Comparison of ENCODE assay signal across 9 cellular contexts in the genomic region with DNA sequence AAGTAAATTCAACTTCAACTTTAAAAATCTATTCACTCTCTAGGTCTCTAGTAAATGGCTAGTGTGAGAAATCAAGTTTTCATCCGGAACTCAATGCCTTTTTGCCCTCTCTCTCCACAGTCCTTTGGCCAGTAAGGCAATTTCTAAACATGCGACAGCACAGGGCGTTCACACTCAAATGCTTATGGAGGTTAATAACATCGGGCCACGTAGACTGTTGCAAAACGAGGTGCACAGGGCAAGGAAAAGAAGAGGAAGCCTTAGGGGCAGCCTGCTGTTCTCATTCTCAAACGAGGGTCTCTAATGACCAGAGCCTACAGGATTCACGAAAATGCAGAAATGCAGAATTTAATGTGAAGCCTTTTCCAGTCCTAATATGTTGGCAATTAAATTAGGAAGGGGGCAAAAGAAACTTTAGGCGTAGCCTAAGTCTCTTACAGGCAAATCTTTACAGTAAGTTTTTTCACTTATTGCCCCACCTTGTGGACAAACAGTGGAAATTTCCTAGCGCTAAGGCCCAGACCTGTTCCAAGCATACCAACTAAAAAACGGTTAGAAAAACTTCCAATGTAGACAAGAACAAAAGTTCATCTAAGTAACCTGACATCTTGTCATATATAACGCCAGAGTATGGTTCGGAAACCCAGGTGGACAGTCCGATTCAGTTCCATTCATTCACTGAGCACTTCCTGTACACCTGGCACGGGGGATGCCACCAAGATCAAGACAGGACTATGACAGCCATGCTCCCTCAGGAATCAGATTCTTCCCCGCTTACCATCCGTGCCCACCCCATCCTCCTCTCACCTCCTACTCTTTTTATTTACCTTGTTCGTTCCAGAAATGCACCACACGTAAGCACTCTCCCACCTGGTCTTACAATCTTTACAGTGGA. TPM values are rescaled to one million over a fixed set of nuclear protein-coding genes. Genes with fewer than 3 reads are reported as not detected.
A peak's percentile ranks its signal among the peaks of the same experiment; 100 is the strongest.
DNase-seq lines count a peak whose midpoint lies in the region; ATAC-seq and TF ChIP-seq lines count a peak whose summit lies in the region.
"Had no signal": no experiment of that assay in that cellular context is flagged by ENCODE, and none has a peak within 500 bp of the region (broad histone marks: within the 10 kb centered on the region; RNA-seq: fewer than 3 reads in every experiment).

No MANE protein-coding gene starts in this region.

- DNase-seq in DND-41, result peak; percentile 10
- DNase-seq in HT1080 (ENCODE audit: low read depth), result peak; percentile 65
- DNase-seq in SK-N-DZ (ENCODE audit: low spot score), result peak; percentile 66
- DNase-seq in endothelial cell (ENCODE audit: low spot score), result peak; percentile 11
- no peak for DNase-seq in NCI-H1436 treated with DMSO at 0.1 percent for 48 hours (lab: John Stamatoyannopoulos, UW)

- H3K36me3 ChIP-seq in DND-41 (ENCODE audit: insufficient read depth, low read length) (no peaks in the 10 kb centered on the region), mucosa of stomach (ENCODE audit: control insufficient read depth, insufficient read depth, low read length) (no peaks in the 10 kb centered on the region)

- no peaks in the 10 kb centered on the region for H4K20me1 ChIP-seq in DND-41 (ENCODE audit: insufficient read depth, low read length)

- peaks cover 2% of the 10 kb centered on the region for H3K27me3 Mint-ChIP-seq in endothelial cell (ENCODE audit: unreplicated experiment)

- no peak overlapping the region for H3K9ac ChIP-seq in DND-41 (ENCODE audit: low read depth, low read length)
- H3K9ac ChIP-seq in mucosa of stomach (ENCODE audit: low read length), result peak overlapping the region; percentile 19

- H3K27ac Mint-ChIP-seq in endothelial cell (ENCODE audit: unreplicated experiment), result no peak overlapping the region

- H3K4me3 ChIP-seq in DND-41 (ENCODE audit: low read depth in 1 of 2, low read length in 2 of 2) (no peak overlapping the region), mucosa of stomach (ENCODE audit: low read length) (no peak overlapping the region)

- H3K9me3 Mint-ChIP-seq in endothelial cell (ENCODE audit: unreplicated experiment), result no peaks in the 10 kb centered on the region

- ATAC-seq in DND-41 (ENCODE audit: insufficient read depth, low read depth) (no peak; the same call in 2 of the 3 replicates), GM19372 (IDR thresholded peaks at IDR 0.05; ENCODE audit: low read depth, unreplicated experiment) (peak; percentile 62), HG03175 (IDR thresholded peaks at IDR 0.05; ENCODE audit: unreplicated experiment) (no peak)

- no peak overlapping the region for H3K4me2 ChIP-seq in DND-41 (ENCODE audit: insufficient read depth, low read length)

- TF ChIP-seq CTCF in DND-41 (IDR thresholded peaks at IDR 0.05; ENCODE audit: borderline replicate concordance, extremely low read depth, low read length, poor library complexity, severe bottlenecking) (peak; percentile 61), endothelial cell (IDR thresholded peaks at IDR 0.05; ENCODE audit: unreplicated experiment) (peak; percentile 84)

- no peak overlapping the region for H2AFZ ChIP-seq in DND-41 (ENCODE audit: low read depth, low read length)

- H3K27ac ChIP-seq in DND-41 (ENCODE audit: low read length), result no peak overlapping the region

- H3K79me2 ChIP-seq in DND-41 (ENCODE audit: insufficient read depth, low read length), result peaks cover 4% of the 10 kb centered on the region; the same call in 1 of the 2 replicates

- H3K4me1 ChIP-seq in DND-41 (ENCODE audit: insufficient read depth, low read length), result peaks cover 21% of the 10 kb centered on the region
- peaks cover 10% of the 10 kb centered on the region for H3K4me1 ChIP-seq in mucosa of stomach (ENCODE audit: control insufficient read depth, insufficient read depth, low read length)

- no peak overlapping the region for H3K4me3 Mint-ChIP-seq in endothelial cell (ENCODE audit: unreplicated experiment)

- H3K36me3 Mint-ChIP-seq in endothelial cell (ENCODE audit: low read depth, unreplicated experiment), result no peaks in the 10 kb centered on the region

- H3K9me3 ChIP-seq in DND-41 (ENCODE audit: insufficient read depth, low read length, severe bottlenecking) (peaks cover 2% of the 10 kb centered on the region), mucosa of stomach (ENCODE audit: control insufficient read depth, low read length) (no peaks in the 10 kb centered on the region)

- peaks cover 9% of the 10 kb centered on the region for H3K4me1 Mint-ChIP-seq in endothelial cell (ENCODE audit: unreplicated experiment)

- H3K27me3 ChIP-seq in DND-41 (ENCODE audit: insufficient read depth, low read length, poor library complexity) (no peaks in the 10 kb centered on the region), mucosa of stomach (ENCODE audit: control insufficient read depth, insufficient read depth, low read length) (no peaks in the 10 kb centered on the region)

RNA-seq across cellular contexts. Expression of gene ZAR1L, which starts 5.1 kb away (rescaled TPM):
- not detected in 2 replicates for total RNA-seq in HT1080 (2014; rRNA removed; shearing (Covaris generic))
- not detected in 2 replicates for polyA plus RNA-seq in HT1080 (2015; cell fraction: cytosol; rRNA removed)
- 0.24 and 0.41 TPM in 2 replicates for polyA plus RNA-seq in HT1080 (2015; cell fraction: nucleus; rRNA removed)
- 0.12 TPM in 1 of 2 replicates, not detected in the other for polyA plus RNA-seq in SK-N-DZ (2014; cell fraction: cytosol; rRNA removed)
- polyA plus RNA-seq in SK-N-DZ (2014; cell fraction: nucleus; rRNA removed), result 0.17 and 0.30 TPM in 2 replicates
- total RNA-seq in endothelial cell (ENCODE audit: unreplicated experiment), result not detected
- polyA plus RNA-seq: adipose tissue had no signal

RNA-seq across cellular contexts. Expression of gene BRCA2, which starts 5.2 kb away (rescaled TPM):
- total RNA-seq in HT1080 (2014; rRNA removed; shearing (Covaris generic)), result 8.0 and 10.1 TPM in 2 replicates
- polyA plus RNA-seq in HT1080 (2015; cell fraction: cytosol; rRNA removed), result 4.9 and 6.8 TPM in 2 replicates
- 18.0 and 18.8 TPM in 2 replicates for polyA plus RNA-seq in HT1080 (2015; cell fraction: nucleus; rRNA removed)
- polyA plus RNA-seq in SK-N-DZ (2014; cell fraction: cytosol; rRNA removed), result 6.0 and 7.9 TPM in 2 replicates
- 12.9 and 19.3 TPM in 2 replicates for polyA plus RNA-seq in SK-N-DZ (2014; cell fraction: nucleus; rRNA removed)
- 8.5 TPM for total RNA-seq in endothelial cell (ENCODE audit: unreplicated experiment)
